Comparison of ENCODE assay signal across 26 cellular contexts in the genomic region with DNA sequence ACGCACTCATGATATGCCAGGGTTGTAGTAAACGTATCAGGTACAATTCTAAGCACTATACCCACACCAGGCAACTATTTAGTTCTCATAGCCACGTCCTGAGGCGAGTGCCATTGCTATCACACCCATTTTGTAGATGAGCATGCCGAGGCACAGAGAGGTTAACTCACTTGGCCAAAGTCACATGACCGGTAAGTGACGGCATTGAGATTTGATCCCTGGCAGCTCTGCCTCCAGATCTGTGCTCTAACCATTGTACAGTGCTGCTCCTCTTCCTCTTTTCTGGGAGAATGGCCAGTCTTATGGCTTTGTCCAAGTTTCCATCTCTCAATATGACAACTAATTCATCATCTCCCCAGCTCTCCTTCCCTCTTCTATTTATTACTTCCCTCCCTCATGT. TPM values are rescaled to one million over a fixed set of nuclear protein-coding genes. Genes with fewer than 3 reads are reported as not detected.
"Had no signal": no experiment of that assay in that cellular context is flagged by ENCODE, and none has a peak within 500 bp of the region (broad histone marks: within the 10 kb centered on the region; RNA-seq: fewer than 3 reads in every experiment).

No MANE protein-coding gene starts in this region.

- H3K36me3 Mint-ChIP-seq: activated naive CD4-positive, alpha-beta T cell treated with anti-CD3 and anti-CD28 coated beads, Interleukin-2, amount 50 U/mL, for 24 hours; T-cell had no signal

- H3K4me1 ChIP-seq: ascending aorta, body of pancreas had no signal

- DNase-seq: activated CD4-positive, alpha-beta T cell treated with anti-CD3 and anti-CD28 coated beads, Interleukin-2, amount 50 U/mL, for 1 hour; activated CD4-positive, CD25-positive, alpha-beta regulatory T cell; activated CD8-positive, alpha-beta T cell treated with anti-CD3 and anti-CD28 coated beads for 36 hours; activated naive CD4-positive, alpha-beta T cell; activated T-cell treated with anti-CD3 and anti-CD28 coated beads for 4 hours; body of pancreas; central memory CD4-positive, alpha-beta T cell; Kasumi-1; KBM-7; NCI-H146; NCI-H187 treated with DMSO at 0.1 percent for 48 hours; NCI-H2171; NCI-H226; NCI-H526; NCI-H774; SIG-M5; T-helper 2 cell; T1000 had no signal

- H3K9me3 ChIP-seq: ascending aorta, body of pancreas had no signal

- H3K27ac Mint-ChIP-seq: activated CD8-positive, alpha-beta T cell treated with anti-CD3 and anti-CD28 coated beads for 36 hours; activated naive CD4-positive, alpha-beta T cell treated with anti-CD3 and anti-CD28 coated beads, Interleukin-2, amount 50 U/mL, for 24 hours; activated T-helper 17 cell treated with anti-CD3 and anti-CD28 coated beads, Interleukin-2, amount 50 U/mL, for 72 hours; T-cell had no signal

- H3K36me3 ChIP-seq: ascending aorta had no signal

- H3K27me3 ChIP-seq: ascending aorta, body of pancreas had no signal

- H3K9me3 Mint-ChIP-seq: activated CD8-positive, alpha-beta T cell treated with anti-CD3 and anti-CD28 coated beads for 36 hours; activated naive CD4-positive, alpha-beta T cell treated with anti-CD3 and anti-CD28 coated beads, Interleukin-2, amount 50 U/mL, for 24 hours; activated T-helper 17 cell treated with anti-CD3 and anti-CD28 coated beads, Interleukin-2, amount 50 U/mL, for 72 hours; T-cell had no signal

- FAIRE-seq: bronchial epithelial cell, TTC549 had no signal

- ATAC-seq: activated CD8-positive, alpha-beta T cell treated with anti-CD3 and anti-CD28 coated beads for 36 hours; activated T-helper 17 cell treated with anti-CD3 and anti-CD28 coated beads, Interleukin-2, amount 50 U/mL, for 72 hours; body of pancreas; T-cell had no signal

- H3K4me3 Mint-ChIP-seq: activated CD8-positive, alpha-beta T cell treated with anti-CD3 and anti-CD28 coated beads for 36 hours; activated naive CD4-positive, alpha-beta T cell treated with anti-CD3 and anti-CD28 coated beads, Interleukin-2, amount 50 U/mL, for 24 hours; activated T-helper 17 cell treated with anti-CD3 and anti-CD28 coated beads, Interleukin-2, amount 50 U/mL, for 72 hours; T-cell had no signal

- H3K27ac ChIP-seq: ascending aorta, body of pancreas, SK-N-MC had no signal

- H3K4me1 Mint-ChIP-seq: activated naive CD4-positive, alpha-beta T cell treated with anti-CD3 and anti-CD28 coated beads, Interleukin-2, amount 50 U/mL, for 24 hours; activated T-helper 17 cell treated with anti-CD3 and anti-CD28 coated beads, Interleukin-2, amount 50 U/mL, for 72 hours; T-cell had no signal

- H3K4me3 ChIP-seq: ascending aorta, body of pancreas, SK-N-MC had no signal

RNA-seq across cellular contexts. Expression of a gene that starts 18.9 kb away (rescaled TPM):
- total RNA-seq: activated CD8-positive, alpha-beta T cell treated with anti-CD3 and anti-CD28 coated beads for 36 hours; activated T-helper 17 cell treated with anti-CD3 and anti-CD28 coated beads, Interleukin-2, amount 50 U/mL, for 72 hours; ascending aorta; bronchial epithelial cell; NCI-H460; T-cell had no signal
